10 cellular contexts compared by ENCODE assay signal in genomic region chr9:29214162-29214520, GRCh38. TPM values are rescaled to one million over a fixed set of nuclear protein-coding genes. Genes with fewer than 3 reads are reported as not detected.
DNase-seq lines count a peak whose midpoint lies in the region; ATAC-seq and TF ChIP-seq lines count a peak whose summit lies in the region.
"Had no signal": no experiment of that assay in that cellular context is flagged by ENCODE, and none has a peak within 500 bp of the region (broad histone marks: within the 10 kb centered on the region; RNA-seq: fewer than 3 reads in every experiment).

No MANE protein-coding gene starts in this region.

- H3K4me1 ChIP-seq in neuronal stem cell (ENCODE audit: control insufficient read depth in 2 of 2, insufficient read depth in 1 of 2, low read depth in 1 of 2, low read length in 2 of 2), result peaks cover 4 to 7% of the 10 kb centered on the region in 2 donors

- no peaks in the 10 kb centered on the region for H3K79me1 ChIP-seq in neuronal stem cell (ENCODE audit: low read depth, low read length)

- H2AFZ ChIP-seq in neuronal stem cell (ENCODE audit: low read length), result peak overlapping the region; percentile 98

- POLR2A ChIA-PET in HEK293T (lab: Yijun Ruan, JAX), result no interaction called here

- no peak overlapping the region for H4K8ac ChIP-seq in neuronal stem cell (ENCODE audit: low read depth, low read length)

- no peak overlapping the region for H3K14ac ChIP-seq in neuronal stem cell (ENCODE audit: low read length)

- no peak overlapping the region for H4K91ac ChIP-seq in neuronal stem cell (ENCODE audit: low read depth, low read length, poor library complexity)

- peak overlapping the region; percentile 72 for H3K18ac ChIP-seq in neuronal stem cell (ENCODE audit: low read length)

- no peak for ATAC-seq in GM18868 (IDR thresholded peaks at IDR 0.05; ENCODE audit: unreplicated experiment)
- ATAC-seq: activated T-helper 17 cell treated with anti-CD3 and anti-CD28 coated beads, Interleukin-2, amount 50 U/mL, for 72 hours had no signal

- H2BK12ac ChIP-seq in neuronal stem cell (ENCODE audit: low read length), result no peak overlapping the region

- H3K9me3 ChIP-seq in neuronal stem cell (replicated peaks in 1 of 2; ENCODE audit: control insufficient read depth in 2 of 2, insufficient read depth in 1 of 2, low read depth in 1 of 2, low read length in 2 of 2), result no peaks in the 10 kb centered on the region
- H3K9me3 ChIP-seq: transverse colon had no signal

- TF ChIP-seq CTCF in epithelial cell of esophagus (IDR thresholded peaks at IDR 0.05; ENCODE audit: insufficient read depth, low read depth, low read length, missing control alignments), result no peak

- peak overlapping the region; percentile 99 for H3K4me2 ChIP-seq in neuronal stem cell (ENCODE audit: insufficient read depth, low read length, poor library complexity, severe bottlenecking)

- no peak overlapping the region for H3K23ac ChIP-seq in neuronal stem cell (ENCODE audit: low read depth, low read length, poor library complexity)

- H3K4me3 ChIP-seq in epithelial cell of esophagus (ENCODE audit: low read length), result peak overlapping the region; percentile 37
- peak overlapping the region; percentile 65 to 86 for H3K4me3 ChIP-seq in neuronal stem cell (ENCODE audit: low read length in 2 of 2)

- DNase-seq in HEK293T (ENCODE audit: extremely low spot score), result peak; percentile 51
- DNase-seq in NCI-H524 treated with DMSO at 0.1 percent for 48 hours (lab: John Stamatoyannopoulos, UW), result peak; percentile 63
- peak; percentile 45 for DNase-seq in epithelial cell of esophagus (ENCODE audit: low read depth)
- no peak for DNase-seq in neuronal stem cell (ENCODE audit: low spot score)
- DNase-seq in midbrain (lab: John Stamatoyannopoulos, UW), result no peak
- no peak for DNase-seq in hepatic stellate cell (ENCODE audit: low spot score)
- no peak for DNase-seq in ACHN
- DNase-seq: transverse colon had no signal

- H2BK5ac ChIP-seq in neuronal stem cell (ENCODE audit: low read length), result no peak overlapping the region

- no peak overlapping the region for H3K27ac ChIP-seq in neuronal stem cell (replicated peaks; ENCODE audit: low read length)
- H3K27ac ChIP-seq: transverse colon had no signal

- H2BK120ac ChIP-seq in neuronal stem cell (ENCODE audit: low read depth, low read length), result no peak overlapping the region

- no peak overlapping the region for H3K9ac ChIP-seq in neuronal stem cell (ENCODE audit: low read depth, low read length, poor library complexity)

- WGBS in neuronal stem cell (ENCODE audit: extremely low coverage in 2 of 2, insufficient read length in 2 of 2, insufficient replicate concordance in 1 of 2), 2 donors, result no CpG with 5 or more reads among the region's 14 CpGs

- in situ Hi-C loops in ACHN (cut with HindIII; ENCODE audit: low pct_ligation_motif_present, low pct_unique_long_range_greater_than_20kb, low sequenced_read_pairs), result no loop called here

- H3K27me3 ChIP-seq in neuronal stem cell (ENCODE audit: control insufficient read depth in 3 of 3, insufficient read depth in 3 of 3, low read depth in 1 of 3, low read length in 3 of 3), result peaks cover 0 to 35% (median 34%) of the 10 kb centered on the region in 3 experiments

- no peak overlapping the region for H2BK15ac ChIP-seq in neuronal stem cell (ENCODE audit: low read length)

- no peak overlapping the region for H2AK5ac ChIP-seq in neuronal stem cell (ENCODE audit: low read depth, low read length)

- CTCF ChIA-PET in HEK293T (lab: Yijun Ruan, JAX), result interaction anchor here (0.5 kb wide), 1 partner anchor 229 kb away, joined by 3 read pairs; no protein-coding TSS in a partner anchor

- no peak overlapping the region for H3K4ac ChIP-seq in neuronal stem cell (ENCODE audit: low read length)

- H3K36me3 ChIP-seq in neuronal stem cell (replicated peaks in 1 of 2; ENCODE audit: control insufficient read depth in 2 of 2, insufficient read depth in 2 of 2, low read length in 2 of 2), result no peaks in the 10 kb centered on the region
- H3K36me3 ChIP-seq: transverse colon had no signal

TF ChIP-seq in HEK293T, 16 proteins besides CTCF, POLR2A, EP300 and RAD21:
- no peak for TF ChIP-seq ARNT (IDR thresholded peaks at IDR 0.05)
- TF ChIP-seq HDGF (IDR thresholded peaks at IDR 0.05; ENCODE audit: borderline replicate concordance), result no peak
TF ChIP-seq in HEK293T: peak in this region for 0.

RNA-seq across cellular contexts. Expression of gene LINGO2, which starts 0.7 kb away (rescaled TPM):
- 0.38 TPM for polyA plus RNA-seq in neuronal stem cell (2013, experiment 1 of 2)
- 0.35 TPM for polyA plus RNA-seq in neuronal stem cell (2013, experiment 2 of 2)

Comparison
In these comparisons a context has a peak if more than half of its experiments do, and no peak if none do; other contexts are left out.
1. DNase-seq: peak in HEK293T (single experiment), NCI-H524 treated with DMSO at 0.1 percent for 48 hours (single experiment) and epithelial cell of esophagus (single experiment); none in neuronal stem cell (single experiment), midbrain (single experiment), hepatic stellate cell (single experiment) and ACHN (single experiment).